In the genomic region with DNA sequence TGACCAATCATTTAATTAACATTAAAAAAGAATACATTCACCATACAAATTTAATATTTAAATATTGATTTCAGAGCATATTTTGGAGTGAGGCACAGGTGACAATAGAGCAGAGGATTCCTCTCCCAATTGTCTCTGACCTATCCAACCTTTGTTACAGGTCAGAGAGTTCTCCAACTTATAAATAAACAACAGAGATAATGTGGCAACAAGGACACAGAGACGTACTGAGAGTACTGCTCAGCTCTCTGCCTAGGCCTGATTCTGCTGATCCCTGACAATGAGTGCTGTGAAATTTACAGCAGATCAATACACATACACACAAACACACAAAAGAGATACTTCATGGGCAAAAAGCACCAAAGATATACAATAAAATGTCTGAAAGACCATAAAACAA, we compare ENCODE assay signal across 21 cellular contexts. TPM values are rescaled to one million over a fixed set of nuclear protein-coding genes. Genes with fewer than 3 reads are reported as not detected.
DNase-seq lines count a peak whose midpoint lies in the region; ATAC-seq and TF ChIP-seq lines count a peak whose summit lies in the region.
"Had no signal": no experiment of that assay in that cellular context is flagged by ENCODE, and none has a peak within 500 bp of the region (broad histone marks: within the 10 kb centered on the region; RNA-seq: fewer than 3 reads in every experiment).

No MANE protein-coding gene starts in this region.

- peak; percentile 77 for ATAC-seq in Right ventricle myocardium superior (ENCODE audit: poor library complexity)
- ATAC-seq in right cardiac atrium: no peak
- ATAC-seq in right lobe of liver: peak; percentile 53 to 97 (median 76)
- ATAC-seq in GM21717 (IDR thresholded peaks at IDR 0.05; ENCODE audit: unreplicated experiment): no peak
- ATAC-seq: A549; CD8-positive, alpha-beta T cell; PC-3 had no signal

- H3K4me3 ChIP-seq in right cardiac atrium (ENCODE audit: low read length): no peak overlapping the region
- no peak overlapping the region for H3K4me3 ChIP-seq in right lobe of liver
- H3K4me3 ChIP-seq: A549, SJCRH30 had no signal

- no peaks in the 10 kb centered on the region for H3K27me3 ChIP-seq in right cardiac atrium (ENCODE audit: control insufficient read depth, insufficient read depth)
- no peaks in the 10 kb centered on the region for H3K27me3 ChIP-seq in right lobe of liver
- H3K27me3 ChIP-seq: SJCRH30 had no signal

- H3K36me3 Mint-ChIP-seq in glutamatergic neuron (ENCODE audit: unreplicated experiment): no peaks in the 10 kb centered on the region

- no peak for TF ChIP-seq POLR2A in right lobe of liver (IDR thresholded peaks at IDR 0.05)

- no peak overlapping the region for H3K4me3 Mint-ChIP-seq in glutamatergic neuron (ENCODE audit: unreplicated experiment)
- H3K4me3 Mint-ChIP-seq: CD8-positive, alpha-beta T cell; H9 had no signal

- DNase-seq in Right ventricle myocardium superior: no peak
- no peak for DNase-seq in right cardiac atrium
- no peak for DNase-seq in glutamatergic neuron
- no peak for DNase-seq in right lobe of liver
- DNase-seq in SIG-M5 (lab: John Stamatoyannopoulos, UW): no peak
- no peak for DNase-seq in posterior vena cava (ENCODE audit: low spot score)
- DNase-seq: CD8-positive, alpha-beta T cell; DMS79; H9; NCI-H1417; NCI-H187; NCI-H2107; NCI-H226; NCI-H82; PC-3; RPMI8226; SJCRH30 had no signal

- H3K4me1 ChIP-seq in right cardiac atrium (ENCODE audit: control insufficient read depth, insufficient read depth, low read length) (no peaks in the 10 kb centered on the region), right lobe of liver (peaks cover 0 to 21% (median 0%) of the 10 kb centered on the region in 4 donors)
- H3K4me1 ChIP-seq: A549 had no signal

- TF ChIP-seq CTCF in glutamatergic neuron (IDR thresholded peaks at IDR 0.05; ENCODE audit: partially characterized antibody, unreplicated experiment) (no peak), right lobe of liver (IDR thresholded peaks at IDR 0.05) (no peak)

- 73% methylated on average over 1 of the region's 1 CpG for WGBS in right cardiac atrium
- 13% methylated on average over 1 of the region's 1 CpG for WGBS in right lobe of liver (ENCODE audit: insufficient coverage, low coverage, low lambda C conversion rate, missing lambda C conversion rate)

- no peak overlapping the region for H3K27ac ChIP-seq in right cardiac atrium (ENCODE audit: low read length)
- peak overlapping the region in 1 of 3 donors; percentile 19 for H3K27ac ChIP-seq in right lobe of liver
- H3K27ac ChIP-seq in temporal lobe (ENCODE audit: low read depth, low read length): peak overlapping the region; percentile 75
- H3K27ac ChIP-seq: A549, KMS-11, SJCRH30 had no signal

- no peaks in the 10 kb centered on the region for H3K27me3 Mint-ChIP-seq in glutamatergic neuron (ENCODE audit: unreplicated experiment)

- H3K9me3 Mint-ChIP-seq in glutamatergic neuron (ENCODE audit: unreplicated experiment): no peaks in the 10 kb centered on the region
- H3K9me3 Mint-ChIP-seq: CD8-positive, alpha-beta T cell; H9 had no signal

- H3K36me3 ChIP-seq in right lobe of liver: peaks cover 0 to 49% (median 12%) of the 10 kb centered on the region in 4 donors

- no peaks in the 10 kb centered on the region for H3K9me3 ChIP-seq in right cardiac atrium (ENCODE audit: control insufficient read depth, low read length)
- no peaks in the 10 kb centered on the region for H3K9me3 ChIP-seq in right lobe of liver
- H3K9me3 ChIP-seq: A549, SJCRH30 had no signal

- peak overlapping the region; percentile 72 for H3K27ac Mint-ChIP-seq in glutamatergic neuron (ENCODE audit: unreplicated experiment)
- H3K27ac Mint-ChIP-seq: CD8-positive, alpha-beta T cell; H9 had no signal

- H3K4me1 Mint-ChIP-seq in glutamatergic neuron (ENCODE audit: low read depth, unreplicated experiment): peaks cover 7% of the 10 kb centered on the region

- intact Hi-C loops in Right ventricle myocardium superior (cut with DNase I): no loop called here
- intact Hi-C loops in right cardiac atrium (cut with DNase I): no loop called here
- intact Hi-C loops in right lobe of liver (cut with DNase I): no loop called here
- intact Hi-C loops in posterior vena cava (cut with DNase I): no loop called here

RNA-seq across cellular contexts. Expression of a gene that starts 18.3 kb away (rescaled TPM):
- total RNA-seq in Right ventricle myocardium superior: 3.5 TPM
- 1 to 10 TPM; 3.1 to 4.6 (median 3.7) TPM for total RNA-seq in right cardiac atrium
- polyA plus RNA-seq in right cardiac atrium: 2.8 TPM
- 10.9 TPM for total RNA-seq in glutamatergic neuron (ENCODE audit: unreplicated experiment)
- 1 to 10 TPM; 2.5 to 6.2 (median 4.5) TPM for total RNA-seq in right lobe of liver
- 4.2 TPM for total RNA-seq in temporal lobe
- 1 to 10 TPM; 7.3 to 7.8 TPM for total RNA-seq in posterior vena cava

RNA-seq across cellular contexts. Expression of a gene that starts 27.9 kb away (rescaled TPM):
- total RNA-seq in Right ventricle myocardium superior (42.3 TPM), right cardiac atrium (10 to 100 TPM; 43.7 to 50.9 (median 46.2) TPM), glutamatergic neuron (ENCODE audit: unreplicated experiment) (91.1 TPM), right lobe of liver (10 to 100 TPM; 39.4 to 43.4 (median 41.0) TPM), temporal lobe (37.1 TPM), posterior vena cava (10 to 100 TPM; 51.3 to 51.4 TPM)
- 30.6 TPM for polyA plus RNA-seq in right cardiac atrium

Comparison
In these comparisons a context has a peak if more than half of its experiments do, and no peak if none do; other contexts are left out.
1. ATAC-seq: peak in Right ventricle myocardium superior (single experiment) and right lobe of liver (4 of 4); none in right cardiac atrium (0 of 2) and GM21717 (single experiment).